Comparison of ENCODE assay signal across 9 cellular contexts in the genomic region with DNA sequence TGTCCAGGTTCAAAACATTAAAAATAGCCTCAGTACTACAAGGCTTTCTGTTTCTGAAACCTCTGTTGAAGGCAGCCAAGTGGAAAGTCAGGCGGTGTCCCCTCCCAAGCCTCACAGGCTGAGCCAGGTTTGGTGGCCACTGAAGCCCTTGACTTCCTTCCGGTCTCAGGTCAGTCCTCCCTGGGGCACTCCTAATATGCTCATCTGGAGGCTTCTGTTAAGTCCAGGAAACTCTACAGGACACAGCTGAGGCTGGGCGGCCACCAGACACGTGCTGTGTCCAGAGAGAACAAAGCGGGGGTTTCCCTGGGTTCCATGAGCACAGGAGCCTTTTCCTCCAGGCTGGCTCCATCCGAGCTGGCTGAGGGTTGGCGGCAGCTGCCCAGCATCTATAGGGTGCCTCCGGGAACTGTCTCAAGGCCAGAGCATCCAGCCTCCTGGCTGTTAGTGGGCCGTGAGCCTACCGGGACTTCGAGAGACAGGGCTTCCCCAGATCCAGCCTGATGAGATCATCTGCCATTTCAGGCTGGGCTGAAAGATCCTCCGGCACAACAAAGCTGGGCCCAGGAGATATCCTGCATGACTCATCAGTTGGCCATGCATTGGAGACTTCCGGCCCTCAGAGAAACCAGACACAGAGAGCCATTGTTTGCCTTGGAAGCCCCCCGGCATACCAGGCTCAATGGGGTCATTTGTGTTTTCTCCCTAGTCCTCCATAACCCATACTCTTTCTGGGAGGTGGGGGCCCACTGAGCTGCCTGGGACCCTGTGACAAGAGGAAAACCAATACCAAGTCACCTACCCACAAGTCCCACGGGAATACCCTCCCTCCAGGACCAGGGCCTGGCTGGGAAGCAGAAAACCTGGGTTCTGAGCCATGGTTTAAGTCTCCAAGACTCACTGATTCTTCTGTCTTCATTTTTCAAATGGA.
DNase-seq lines count a peak whose midpoint lies in the region; ATAC-seq and TF ChIP-seq lines count a peak whose summit lies in the region.
"Had no signal": no experiment of that assay in that cellular context is flagged by ENCODE, and none has a peak within 500 bp of the region (broad histone marks: within the 10 kb centered on the region; RNA-seq: fewer than 3 reads in every experiment).

No MANE protein-coding gene starts in this region.

- H3K4me3 ChIP-seq in dorsolateral prefrontal cortex = peak overlapping the region in 8 of 59 donors; percentile 9 to 32 (median 20)
- H3K4me3 ChIP-seq in lung = no peak overlapping the region
- no peak overlapping the region for H3K4me3 ChIP-seq in upper lobe of left lung

- intact Hi-C loops in dorsolateral prefrontal cortex (cut with DNase I) = loop anchor here (2.0 to 5.0 kb wide), 3 partner anchors 62 to 132 kb away; a partner anchor contains a TSS

- no peaks in the 10 kb centered on the region for H3K36me3 ChIP-seq in lung (ENCODE audit: control insufficient read depth in 2 of 2, insufficient read depth in 2 of 2, low read length in 2 of 2)
- no peaks in the 10 kb centered on the region for H3K36me3 ChIP-seq in upper lobe of left lung

- peaks cover 16 to 30% of the 10 kb centered on the region in 2 donors for H3K4me1 ChIP-seq in lung (ENCODE audit: control insufficient read depth in 2 of 2, insufficient read depth in 2 of 2, low read length in 2 of 2)
- H3K4me1 ChIP-seq in upper lobe of left lung = peaks cover 49 to 65% (median 53%) of the 10 kb centered on the region in 4 donors

- peak in 4 of 56 donors; percentile 9 to 29 (median 12) for TF ChIP-seq CTCF in dorsolateral prefrontal cortex (IDR thresholded peaks at IDR 0.05 in 54 of 56, conservative IDR thresholded peaks at IDR 0.05 in 2 of 56; ENCODE audit: low read depth in 1 of 56, partially characterized antibody in 56 of 56)
- TF ChIP-seq CTCF in lung (IDR thresholded peaks at IDR 0.05; ENCODE audit: control extremely low read depth, extremely low read depth) = no peak
- no peak for TF ChIP-seq CTCF in upper lobe of left lung (IDR thresholded peaks at IDR 0.05)

- no peaks in the 10 kb centered on the region for H3K27me3 ChIP-seq in dorsolateral prefrontal cortex
- no peaks in the 10 kb centered on the region for H3K27me3 ChIP-seq in lung (ENCODE audit: control insufficient read depth, insufficient read depth)
- no peaks in the 10 kb centered on the region for H3K27me3 ChIP-seq in upper lobe of left lung

- peak; percentile 99 for DNase-seq in NCI-H226
- DNase-seq in dorsolateral prefrontal cortex = peak; percentile 53 to 87 (median 78)
- peak; percentile 58 for DNase-seq in lung (ENCODE audit: low spot score)
- DNase-seq in upper lobe of left lung = peak; percentile 63 to 65
- DNase-seq in NCI-H526 treated with DMSO at 0.1 percent for 48 hours (lab: John Stamatoyannopoulos, UW) = no peak
- no peak for DNase-seq in NOMO-1 treated with dmso at 0.1 percent for 144 hours (lab: John Stamatoyannopoulos, UW; ENCODE audit: unreplicated experiment)
- DNase-seq: activated naive CD8-positive, alpha-beta T cell treated with anti-CD3 and anti-CD28 coated beads, Interleukin-2, amount 10 ng/mL, durations not matched to agents 7 days and 5 days had no signal

- H3K9me3 ChIP-seq in lung (ENCODE audit: control insufficient read depth in 2 of 2, insufficient read depth in 1 of 2, low read length in 1 of 2) (peaks cover 0 to 3% of the 10 kb centered on the region in 2 donors), upper lobe of left lung (peaks cover 0 to 8% (median 3%) of the 10 kb centered on the region in 4 donors)

- H3K27ac ChIP-seq in dorsolateral prefrontal cortex = peak overlapping the region; percentile 1 to 90 (median 76)
- peak overlapping the region; percentile 88 to 91 for H3K27ac ChIP-seq in lung (ENCODE audit: low read depth in 1 of 2, low read length in 1 of 2)
- peak overlapping the region; percentile 70 to 86 (median 82) for H3K27ac ChIP-seq in upper lobe of left lung

- ATAC-seq in GM18517 (IDR thresholded peaks at IDR 0.05; ENCODE audit: unreplicated experiment) (peak; percentile 59), HG02759 (IDR thresholded peaks at IDR 0.05; ENCODE audit: unreplicated experiment) (peak; percentile 55), lung (ENCODE audit: insufficient read depth, low FRiP score) (peak; percentile 34), upper lobe of left lung (ENCODE audit: low FRiP score in 2 of 2) (peak; percentile 71 to 85)

- peak in 2 of 4 donors; percentile 82 to 83 for TF ChIP-seq EP300 in upper lobe of left lung (IDR thresholded peaks at IDR 0.05)

- WGBS in lung, 2 donors = 56 to 77% methylated on average over 15 of the region's 15 CpGs
- WGBS in upper lobe of left lung, 2 donors = 68 to 72% methylated on average over 9 to 15 of the region's 15 CpGs

- no peak for TF ChIP-seq POLR2A in upper lobe of left lung (IDR thresholded peaks at IDR 0.05)

Comparison
In these comparisons a context has a peak if more than half of its experiments do, and no peak if none do; other contexts are left out.
1. DNase-seq: peak in NCI-H226 (single experiment), dorsolateral prefrontal cortex (10 of 10), lung (single experiment) and upper lobe of left lung (2 of 2); none in NCI-H526 treated with DMSO at 0.1 percent for 48 hours (single experiment) and NOMO-1 treated with dmso at 0.1 percent for 144 hours (single experiment).
2. Peak in every context shown above with its lines, with median percentiles within 50 percentile points of each other: ATAC-seq and H3K27ac ChIP-seq.